ENCODE assay signal across 10 cellular contexts in the genomic region with DNA sequence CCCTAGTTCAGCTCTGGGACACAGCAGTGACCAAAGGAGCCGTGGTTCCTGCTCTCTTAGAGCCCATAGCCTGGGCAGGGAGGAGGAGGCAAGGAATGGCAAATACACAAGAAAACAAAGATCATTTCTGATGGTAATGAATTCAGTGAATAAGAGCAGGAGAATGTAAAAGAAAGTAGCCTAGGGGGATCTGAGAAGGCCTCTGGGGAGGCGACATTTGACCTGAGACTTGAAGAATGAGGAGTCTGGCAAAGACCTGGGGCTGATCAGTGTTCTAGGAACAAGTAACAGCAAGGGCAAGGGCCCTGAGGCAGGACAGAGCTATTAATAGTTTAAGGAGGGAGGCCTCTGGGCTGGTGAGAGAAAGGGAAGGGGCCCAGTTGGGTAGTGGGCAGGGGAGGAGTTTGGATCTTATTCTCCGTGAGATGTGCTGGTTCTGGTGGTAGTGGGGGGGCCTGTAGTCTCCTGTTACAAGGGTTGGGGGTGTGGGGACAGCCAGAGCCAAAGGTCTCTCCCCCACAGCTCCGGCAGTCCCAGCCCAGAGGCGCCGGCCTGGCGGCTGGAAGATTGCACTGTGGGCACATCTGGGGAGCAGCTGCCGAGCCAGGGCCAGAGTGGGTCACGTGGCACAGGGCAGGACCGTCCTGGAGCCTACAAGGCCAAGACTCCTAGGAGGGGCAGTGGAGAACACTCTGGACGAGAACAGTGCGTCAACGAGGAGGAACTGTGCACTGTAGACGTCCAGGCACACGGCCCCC. TPM values are rescaled to one million over a fixed set of nuclear protein-coding genes. Genes with fewer than 3 reads are reported as not detected.
DNase-seq lines count a peak whose midpoint lies in the region; ATAC-seq and TF ChIP-seq lines count a peak whose summit lies in the region.
"Had no signal": no experiment of that assay in that cellular context is flagged by ENCODE, and none has a peak within 500 bp of the region (broad histone marks: within the 10 kb centered on the region; RNA-seq: fewer than 3 reads in every experiment).

No MANE protein-coding gene starts in this region.

- peaks cover 33% of the 10 kb centered on the region for H3K4me1 ChIP-seq in vagina
- H3K4me1 ChIP-seq: BLaER1 had no signal

- H3K27me3 ChIP-seq in vagina: no peaks in the 10 kb centered on the region
- H3K27me3 ChIP-seq: BLaER1 had no signal

- H3K27ac ChIP-seq in cingulate gyrus (ENCODE audit: low read depth, low read length) (peak overlapping the region; percentile 77), vagina (peak overlapping the region; percentile 73)
- H3K27ac ChIP-seq: BLaER1, VCaP had no signal

- intact Hi-C loops in lower leg skin (cut with DNase I; ENCODE audit: low total_unique reads) (no loop called here), vagina (cut with DNase I) (no loop called here)

- H3K9me3 ChIP-seq in vagina: no peaks in the 10 kb centered on the region
- H3K9me3 ChIP-seq: BLaER1 had no signal

- H3K4me3 ChIP-seq in lower leg skin (ENCODE audit: low read depth, poor library complexity, severe bottlenecking) (no peak overlapping the region), vagina (no peak overlapping the region)
- H3K4me3 ChIP-seq: BLaER1 had no signal

- TF ChIP-seq POLR2A in lower leg skin (IDR thresholded peaks at IDR 0.05) (no peak), vagina (IDR thresholded peaks at IDR 0.05) (no peak)

- H3K36me3 ChIP-seq in vagina: no peaks in the 10 kb centered on the region
- H3K36me3 ChIP-seq: BLaER1 had no signal

- peak; percentile 34 for DNase-seq in NCI-H2196 (lab: John Stamatoyannopoulos, UW; ENCODE audit: unreplicated experiment)
- no peak for DNase-seq in NCI-H2196 treated with DMSO at 0.1 percent for 48 hours (lab: John Stamatoyannopoulos, UW; ENCODE audit: unreplicated experiment)
- peak; percentile 88 to 97 for DNase-seq in lower leg skin (ENCODE audit: low spot score in 2 of 2)
- DNase-seq in vagina (ENCODE audit: extremely low spot score in 2 of 2): peak in 1 of 2 donors; percentile 94
- DNase-seq in D341Med (ENCODE audit: low spot score): no peak
- no peak for DNase-seq in activated CD4-positive, alpha-beta T cell treated with anti-CD3 and anti-CD28 coated beads for 48 hours

- WGBS in lower leg skin, 2 donors: 18 to 24% methylated on average over 15 of the region's 15 CpGs

- TF ChIP-seq CTCF in lower leg skin (IDR thresholded peaks at IDR 0.05) (no peak), vagina (IDR thresholded peaks at IDR 0.05) (no peak)

- no peak for ATAC-seq in GM18511 (IDR thresholded peaks at IDR 0.05; ENCODE audit: unreplicated experiment)

RNA-seq across cellular contexts. Expression of a gene that starts 9.3 kb away (rescaled TPM):
- total RNA-seq in lower leg skin (100 to 1,000 TPM; 237 to 353 (median 301) TPM), vagina (1,190 TPM)

RNA-seq across cellular contexts. Expression of a gene that starts 41.9 kb away (rescaled TPM):
- total RNA-seq in lower leg skin (10 to 100 TPM in 1 of 4 donors, 1 to 10 TPM in 2, under 1 TPM in 1; 0.67 to 19.0 (median 3.3) TPM), vagina (2.5 TPM)

Comparison
In these comparisons a context has a peak if more than half of its experiments do, and no peak if none do; other contexts are left out.
1. DNase-seq: peak in NCI-H2196 (single experiment) and lower leg skin (2 of 2); none in NCI-H2196 treated with DMSO at 0.1 percent for 48 hours (single experiment), D341Med (single experiment) and activated CD4-positive, alpha-beta T cell treated with anti-CD3 and anti-CD28 coated beads for 48 hours (single experiment).